ENCODE assay signal across 2 cellular contexts in the genomic region with DNA sequence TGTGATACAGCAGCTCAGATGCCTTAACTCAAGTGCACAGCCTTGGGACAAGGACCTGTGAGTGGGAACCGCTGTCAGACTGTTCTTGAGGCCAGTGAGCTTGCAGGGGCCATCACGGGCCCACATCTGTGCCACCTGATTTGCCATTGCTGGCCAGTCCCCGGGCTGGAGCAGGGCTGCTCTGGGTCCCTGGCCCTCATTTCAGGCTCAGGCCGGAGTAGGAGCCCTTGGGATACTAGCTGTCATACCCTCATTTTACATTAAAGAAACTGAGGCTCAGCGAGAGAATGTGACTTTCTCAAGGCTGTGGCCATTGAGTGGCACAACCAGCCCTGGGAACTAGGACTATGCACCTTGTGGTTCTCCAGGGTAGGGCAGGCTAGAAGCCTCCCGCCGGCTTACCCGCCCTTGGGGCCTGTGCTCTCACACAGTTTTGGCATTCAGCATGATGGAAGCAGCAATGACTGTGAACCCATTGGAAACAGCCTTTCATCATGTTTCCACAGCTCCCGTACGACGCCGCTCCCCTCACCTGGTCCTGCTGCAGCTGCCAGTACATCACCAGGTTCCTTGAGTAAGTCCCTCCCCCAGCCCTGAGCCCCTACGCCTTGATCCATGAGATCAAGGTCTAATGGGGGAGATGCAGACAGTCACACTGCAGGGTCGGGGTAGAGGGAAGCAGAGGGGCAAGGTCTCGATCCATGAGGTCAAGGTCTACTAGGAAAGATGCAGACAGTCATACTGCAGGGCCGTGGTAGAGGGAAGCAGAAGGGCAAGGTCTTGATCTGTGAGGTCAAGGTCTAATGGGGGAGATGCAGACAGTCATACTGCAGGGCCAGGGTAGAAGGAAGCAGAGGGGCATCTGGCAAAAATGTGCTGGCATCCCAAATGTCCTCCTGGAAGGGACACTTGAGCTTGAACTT.
TF ChIP-seq lines count a peak whose summit lies in the region.

No MANE protein-coding gene starts in this region.

TF ChIP-seq in HepG2, 621 proteins besides CTCF, POLR2A, EP300 and RAD21:
- TF ChIP-seq ZNF713 (CRISPR knock-in tag; IDR thresholded peaks at IDR 0.05), result no peak
- no peak for TF ChIP-seq MTERF4 (CRISPR knock-in tag; IDR thresholded peaks at IDR 0.05)
- no peak for TF ChIP-seq RARG (CRISPR knock-in tag; IDR thresholded peaks at IDR 0.05; ENCODE audit: low read depth)
- TF ChIP-seq CBFB (CRISPR knock-in tag; IDR thresholded peaks at IDR 0.05), result no peak
- no peak for TF ChIP-seq POGZ (CRISPR knock-in tag; IDR thresholded peaks at IDR 0.05)
- TF ChIP-seq, protein P1, sequence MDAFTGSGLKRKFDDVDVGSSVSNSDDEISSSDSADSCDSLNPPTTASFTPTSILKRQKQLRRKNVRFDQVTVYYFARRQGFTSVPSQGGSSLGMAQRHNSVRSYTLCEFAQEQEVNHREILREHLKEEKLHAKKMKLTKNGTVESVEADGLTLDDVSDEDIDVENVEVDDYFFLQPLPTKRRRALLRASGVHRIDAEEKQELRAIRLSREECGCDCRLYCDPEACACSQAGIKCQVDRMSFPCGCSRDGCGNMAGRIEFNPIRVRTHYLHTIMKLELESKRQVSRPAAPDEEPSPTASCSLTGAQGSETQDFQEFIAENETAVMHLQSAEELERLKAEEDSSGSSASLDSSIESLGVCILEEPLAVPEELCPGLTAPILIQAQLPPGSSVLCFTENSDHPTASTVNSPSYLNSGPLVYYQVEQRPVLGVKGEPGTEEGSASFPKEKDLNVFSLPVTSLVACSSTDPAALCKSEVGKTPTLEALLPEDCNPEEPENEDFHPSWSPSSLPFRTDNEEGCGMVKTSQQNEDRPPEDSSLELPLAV (CRISPR knock-in tag; conservative IDR thresholded peaks at IDR 0.05; ENCODE audit: low read depth), result no peak
- TF ChIP-seq NR3C1 (CRISPR knock-in tag; IDR thresholded peaks at IDR 0.05), result no peak
- TF ChIP-seq EHMT2 (IDR thresholded peaks at IDR 0.05; ENCODE audit: borderline replicate concordance, low read depth, low read length), result no peak
- TF ChIP-seq, protein P2, sequence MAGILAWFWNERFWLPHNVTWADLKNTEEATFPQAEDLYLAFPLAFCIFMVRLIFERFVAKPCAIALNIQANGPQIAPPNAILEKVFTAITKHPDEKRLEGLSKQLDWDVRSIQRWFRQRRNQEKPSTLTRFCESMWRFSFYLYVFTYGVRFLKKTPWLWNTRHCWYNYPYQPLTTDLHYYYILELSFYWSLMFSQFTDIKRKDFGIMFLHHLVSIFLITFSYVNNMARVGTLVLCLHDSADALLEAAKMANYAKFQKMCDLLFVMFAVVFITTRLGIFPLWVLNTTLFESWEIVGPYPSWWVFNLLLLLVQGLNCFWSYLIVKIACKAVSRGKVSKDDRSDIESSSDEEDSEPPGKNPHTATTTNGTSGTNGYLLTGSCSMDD (CRISPR knock-in tag; IDR thresholded peaks at IDR 0.05), result no peak
- TF ChIP-seq CAMTA2 (CRISPR knock-in tag; IDR thresholded peaks at IDR 0.05; ENCODE audit: borderline replicate concordance), result no peak
- TF ChIP-seq RELA (CRISPR knock-in tag; IDR thresholded peaks at IDR 0.05), result no peak
- TF ChIP-seq, protein P3, sequence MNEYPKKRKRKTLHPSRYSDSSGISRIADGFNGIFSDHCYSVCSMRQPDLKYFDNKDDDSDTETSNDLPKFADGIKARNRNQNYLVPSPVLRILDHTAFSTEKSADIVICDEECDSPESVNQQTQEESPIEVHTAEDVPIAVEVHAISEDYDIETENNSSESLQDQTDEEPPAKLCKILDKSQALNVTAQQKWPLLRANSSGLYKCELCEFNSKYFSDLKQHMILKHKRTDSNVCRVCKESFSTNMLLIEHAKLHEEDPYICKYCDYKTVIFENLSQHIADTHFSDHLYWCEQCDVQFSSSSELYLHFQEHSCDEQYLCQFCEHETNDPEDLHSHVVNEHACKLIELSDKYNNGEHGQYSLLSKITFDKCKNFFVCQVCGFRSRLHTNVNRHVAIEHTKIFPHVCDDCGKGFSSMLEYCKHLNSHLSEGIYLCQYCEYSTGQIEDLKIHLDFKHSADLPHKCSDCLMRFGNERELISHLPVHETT (CRISPR knock-in tag; conservative IDR thresholded peaks at IDR 0.05), result no peak
- TF ChIP-seq ZNF609 (CRISPR knock-in tag; IDR thresholded peaks at IDR 0.05; ENCODE audit: borderline replicate concordance), result no peak

TF ChIP-seq in H1, 55 proteins besides CTCF, POLR2A, EP300 and RAD21:
- TF ChIP-seq RNF2 (IDR thresholded peaks at IDR 0.05; ENCODE audit: borderline replicate concordance, low read depth, low read length, missing control alignments, poor library complexity, severe bottlenecking) (no peak), TBP (IDR thresholded peaks at IDR 0.05; ENCODE audit: low read depth, low read length) (no peak), ASH2L (IDR thresholded peaks at IDR 0.05; ENCODE audit: low read length) (no peak), RBBP5 (IDR thresholded peaks at IDR 0.05; ENCODE audit: borderline replicate concordance, low read depth, low read length) (no peak), POLR2AphosphoS5 (IDR thresholded peaks at IDR 0.05; ENCODE audit: low read depth, low read length) (no peak), JUND (IDR thresholded peaks at IDR 0.05; ENCODE audit: low read length) (no peak), FOSL1 (IDR thresholded peaks at IDR 0.05; ENCODE audit: insufficient read depth, low read depth, low read length) (no peak), SP1 (IDR thresholded peaks at IDR 0.05; ENCODE audit: low read depth, low read length) (no peak), YY1 (IDR thresholded peaks at IDR 0.05; ENCODE audit: low read depth, low read length) (no peak), BCL11A (IDR thresholded peaks at IDR 0.05; ENCODE audit: low read depth in 2 of 2, low read length in 2 of 2) (no peak), TEAD4 (IDR thresholded peaks at IDR 0.05; ENCODE audit: low read depth, low read length) (no peak), JUN (IDR thresholded peaks at IDR 0.05; ENCODE audit: low read depth, low read length) (no peak), NRF1 (IDR thresholded peaks at IDR 0.05; ENCODE audit: low read depth, low read length) (no peak)
- TF ChIP-seq, protein P4, sequence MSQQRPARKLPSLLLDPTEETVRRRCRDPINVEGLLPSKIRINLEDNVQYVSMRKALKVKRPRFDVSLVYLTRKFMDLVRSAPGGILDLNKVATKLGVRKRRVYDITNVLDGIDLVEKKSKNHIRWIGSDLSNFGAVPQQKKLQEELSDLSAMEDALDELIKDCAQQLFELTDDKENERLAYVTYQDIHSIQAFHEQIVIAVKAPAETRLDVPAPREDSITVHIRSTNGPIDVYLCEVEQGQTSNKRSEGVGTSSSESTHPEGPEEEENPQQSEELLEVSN (IDR thresholded peaks at IDR 0.05), result no peak
